8 cellular contexts compared by ENCODE assay signal in genomic region chr3:182793663-182794454, GRCh38. TPM values are rescaled to one million over a fixed set of nuclear protein-coding genes. Genes with fewer than 3 reads are reported as not detected.
A peak's percentile ranks its signal among the peaks of the same experiment; 100 is the strongest.
DNase-seq lines count a peak whose midpoint lies in the region; ATAC-seq and TF ChIP-seq lines count a peak whose summit lies in the region.

No MANE protein-coding gene starts in this region.

- H3K9me1 ChIP-seq in IMR-90 (ENCODE audit: insufficient read depth, low read length) = no peaks in the 10 kb centered on the region

- no peaks in the 10 kb centered on the region for H3K27me3 Mint-ChIP-seq in T-helper 1 cell treated with Interleukin-12 subunit alpha and Interleukin-12 subunit beta and Interleukin-4 antibody, amounts not matched to agents 30 μg/mL and 1 μg/mL, for 36 hours (ENCODE audit: low read depth)

- peak overlapping the region; percentile 58; the same call in 1 of the 2 replicates for H3K56ac ChIP-seq in IMR-90 (ENCODE audit: extremely low read depth, insufficient read depth, low read length)

- no peak overlapping the region for H2BK120ac ChIP-seq in IMR-90 (ENCODE audit: low read depth, low read length)

- CTCF ChIA-PET in IMR-90 (lab: Yijun Ruan, JAX) = interaction anchor here (1.0 to 1.2 kb wide), 3 partner anchors 14 to 83 kb away, joined by 3 read pairs; no protein-coding TSS in a partner anchor

- peak overlapping the region; percentile 40; the same call in 1 of the 2 replicates for H4K91ac ChIP-seq in IMR-90 (ENCODE audit: insufficient read depth, low read depth, low read length)

- H2AFZ ChIP-seq in IMR-90 (replicated peaks; ENCODE audit: low read length, poor library complexity) = peak overlapping the region; percentile 82

- DNase-seq in ELR (ENCODE audit: low read depth) (peak; percentile 67), IMR-90 (peak; percentile 37), astrocyte of the spinal cord (ENCODE audit: low read depth, low spot score) (peak; percentile 48), epidermal melanocyte (ENCODE audit: insufficient read length, low spot score) (no peak)

- H3K4me3 ChIP-seq in IMR-90 (ENCODE audit: insufficient read depth, low read depth, low read length) (peak overlapping the region; percentile 63), astrocyte of the spinal cord (ENCODE audit: low read depth, low read length) (peak overlapping the region; percentile 62), iPS-15b (ENCODE audit: low read depth, low read length) (peak overlapping the region; percentile 95), skeletal muscle tissue (ENCODE audit: low read length in 3 of 3) (peak overlapping the region; percentile 94 to 95 (median 94))

- peaks cover 30% of the 10 kb centered on the region for H3K4me1 Mint-ChIP-seq in T-helper 1 cell treated with Interleukin-12 subunit alpha and Interleukin-12 subunit beta and Interleukin-4 antibody, amounts not matched to agents 30 μg/mL and 1 μg/mL, for 36 hours (ENCODE audit: low read depth)

- TF ChIP-seq CTCF in IMR-90 (conservative IDR thresholded peaks at IDR 0.05; ENCODE audit: low read depth, low read length) (no peak), astrocyte of the spinal cord (IDR thresholded peaks at IDR 0.05; ENCODE audit: low read depth, low read length) (no peak)

- H3K4me3 Mint-ChIP-seq in T-helper 1 cell treated with Interleukin-12 subunit alpha and Interleukin-12 subunit beta and Interleukin-4 antibody, amounts not matched to agents 30 μg/mL and 1 μg/mL, for 36 hours = peak overlapping the region; percentile 91

- 0 out of 2 replicates have a peak overlapping the region, but pooled peaks have one; percentile 0 for H2AK5ac ChIP-seq in IMR-90 (ENCODE audit: low read depth, low read length)

- H3K18ac ChIP-seq in IMR-90 (ENCODE audit: low read depth, low read length) = peak overlapping the region; percentile 10

- H2BK20ac ChIP-seq in IMR-90 (ENCODE audit: low read depth, low read length) = no peak overlapping the region

- H3K27ac ChIP-seq in IMR-90 (ENCODE audit: insufficient read depth, low read length) = peak overlapping the region; percentile 71
- H3K27ac ChIP-seq in skeletal muscle tissue (ENCODE audit: low read depth, low read length) = peak overlapping the region; percentile 94

- H3K4me1 ChIP-seq in IMR-90 (ENCODE audit: control insufficient read depth, insufficient read depth, low read length) (no peaks in the 10 kb centered on the region), iPS-15b (ENCODE audit: control insufficient read depth, insufficient read depth, low read length) (no peaks in the 10 kb centered on the region), skeletal muscle tissue (ENCODE audit: control insufficient read depth in 3 of 3, insufficient read depth in 3 of 3, low read length in 3 of 3) (peaks cover 4 to 15% (median 13%) of the 10 kb centered on the region in 3 donors)

- intact Hi-C loops in IMR-90 (cut with micrococcal nuclease) = loop anchor here (2.0 to 5.0 kb wide), 2 partner anchors 43 to 79 kb away; no protein-coding TSS in a partner anchor

- H3K79me1 ChIP-seq in IMR-90 (ENCODE audit: low read depth in 1 of 2, low read length in 2 of 2) = peaks cover 8 to 16% of the 10 kb centered on the region in 2 experiments; a peak in 2 of 4 replicates

- no peak for TF ChIP-seq RAD21 in IMR-90 (IDR thresholded peaks at IDR 0.05; ENCODE audit: low read length)

- H3K9me3 ChIP-seq in IMR-90 (ENCODE audit: control insufficient read depth, insufficient read depth, low read length) (no peaks in the 10 kb centered on the region), iPS-15b (ENCODE audit: control insufficient read depth, insufficient read depth, low read length) (no peaks in the 10 kb centered on the region), skeletal muscle tissue (ENCODE audit: control insufficient read depth in 3 of 3, low read length in 3 of 3) (no peaks in the 10 kb centered on the region)

- H3K9me3 Mint-ChIP-seq in T-helper 1 cell treated with Interleukin-12 subunit alpha and Interleukin-12 subunit beta and Interleukin-4 antibody, amounts not matched to agents 30 μg/mL and 1 μg/mL, for 36 hours = no peaks in the 10 kb centered on the region

- H4K20me1 ChIP-seq in IMR-90 (ENCODE audit: insufficient read depth, low read length) = peaks cover 2% of the 10 kb centered on the region; the same call in 1 of the 2 replicates

- peak overlapping the region; percentile 91 for H3K4me2 ChIP-seq in IMR-90 (ENCODE audit: low read depth, low read length)

- H2AK9ac ChIP-seq in IMR-90 (replicated peaks; ENCODE audit: low read depth, low read length, poor library complexity) = peak overlapping the region; percentile 5

- peak overlapping the region; percentile 30 for H3K14ac ChIP-seq in IMR-90 (replicated peaks; ENCODE audit: low read depth, low read length)

- H3K23ac ChIP-seq in IMR-90 (ENCODE audit: low read depth, low read length) = peak overlapping the region; percentile 75

- H3K4ac ChIP-seq in IMR-90 (ENCODE audit: low read depth, low read length) = peak overlapping the region; percentile 29

- H4K8ac ChIP-seq in IMR-90 (ENCODE audit: low read depth in 2 of 2, low read length in 2 of 2) = peak overlapping the region in 1 of 2 experiments; percentile 29; a peak in 1 of 4 replicates

- peak; percentile 36; the same call in 1 of the 2 replicates for TF ChIP-seq POLR2A in IMR-90 (IDR thresholded peaks at IDR 0.05; ENCODE audit: low read depth, low read length)

- H3K27ac Mint-ChIP-seq in T-helper 1 cell treated with Interleukin-12 subunit alpha and Interleukin-12 subunit beta and Interleukin-4 antibody, amounts not matched to agents 30 μg/mL and 1 μg/mL, for 36 hours = peak overlapping the region; percentile 94

- POLR2A ChIA-PET in IMR-90 (lab: Charles Lee; ENCODE audit: unreplicated experiment) = no interaction called here

- ATAC-seq in GM21529 (IDR thresholded peaks at IDR 0.05; ENCODE audit: unreplicated experiment) = peak; percentile 33
- peak; percentile 68 for ATAC-seq in IMR-90 (ENCODE audit: low read depth)

- in situ Hi-C loops in IMR-90 (cut with MboI; ENCODE audit: low sequenced_read_pairs) (no loop called here), astrocyte of the spinal cord (cut with HindIII; ENCODE audit: low sequenced_read_pairs) (no loop called here)

- H4K5ac ChIP-seq in IMR-90 (ENCODE audit: low read depth, low read length) = peak overlapping the region; percentile 36; the same call in 1 of the 2 replicates

- H3K9ac ChIP-seq in IMR-90 (ENCODE audit: low read depth, low read length) (peak overlapping the region; percentile 82), iPS-15b (ENCODE audit: low read depth, low read length) (peak overlapping the region; percentile 67), skeletal muscle tissue (ENCODE audit: low read depth in 1 of 3, low read length in 3 of 3) (peak overlapping the region; percentile 88 to 94 (median 91))

- dilution Hi-C loops in IMR-90 (cut with HindIII; ENCODE audit: low sequenced_read_pairs, unreplicated experiment) = no loop called here

- BruUV-seq in IMR-90 (replicated peaks; lab: Mats Ljungman, UMichigan) = no TSS peak

- WGBS in IMR-90 (ENCODE audit: extremely low coverage in 2 of 2, insufficient read length in 1 of 2), 2 experiments = 1% methylated on average over 35 of the region's 86 CpGs; no CpG with 5 or more reads in 1 of the 2 experiments

- H2BK15ac ChIP-seq in IMR-90 (ENCODE audit: low read depth, low read length) = no peak overlapping the region

- peak overlapping the region; percentile 35 for H2BK5ac ChIP-seq in IMR-90 (ENCODE audit: low read depth, low read length, poor library complexity, severe bottlenecking)

- H3K27me3 ChIP-seq in IMR-90 (ENCODE audit: control insufficient read depth, insufficient read depth, low read length) (no peaks in the 10 kb centered on the region; the same call in 1 of the 2 replicates), iPS-15b (ENCODE audit: control insufficient read depth, insufficient read depth, low read length) (peaks cover 20% of the 10 kb centered on the region), skeletal muscle tissue (ENCODE audit: control insufficient read depth in 3 of 3, insufficient read depth in 3 of 3, low read length in 3 of 3) (peaks cover 0 to 2% (median 0%) of the 10 kb centered on the region in 3 donors)

- peaks cover 15% of the 10 kb centered on the region for H3K36me3 Mint-ChIP-seq in T-helper 1 cell treated with Interleukin-12 subunit alpha and Interleukin-12 subunit beta and Interleukin-4 antibody, amounts not matched to agents 30 μg/mL and 1 μg/mL, for 36 hours (ENCODE audit: low read depth)

- no peaks in the 10 kb centered on the region for H3K36me3 ChIP-seq in IMR-90 (ENCODE audit: control insufficient read depth, insufficient read depth, low read length)
- H3K36me3 ChIP-seq in iPS-15b (ENCODE audit: control insufficient read depth, insufficient read depth, low read length) = no peaks in the 10 kb centered on the region
- no peaks in the 10 kb centered on the region for H3K36me3 ChIP-seq in skeletal muscle tissue (ENCODE audit: control insufficient read depth in 3 of 3, insufficient read depth in 3 of 3, low read length in 3 of 3)

TF ChIP-seq in IMR-90, 13 proteins besides CTCF, POLR2A, EP300 and RAD21:
- no peak for TF ChIP-seq CHD1 (IDR thresholded peaks at IDR 0.05; ENCODE audit: low read depth, low read length)
- peak; percentile 34; the same call in 1 of the 2 replicates for TF ChIP-seq MAZ (IDR thresholded peaks at IDR 0.05; ENCODE audit: borderline replicate concordance, low read depth, low read length)
TF ChIP-seq in IMR-90: peak in this region for 1.

RNA-seq across cellular contexts. Expression of gene ATP11B, which starts 0.6 kb away (rescaled TPM):
- 39.6 and 66.4 TPM in 2 replicates for total RNA-seq in IMR-90 (2012; rRNA removed)
- 7.8 and 10.0 TPM in 2 replicates for polyA plus RNA-seq in IMR-90 (2012; rRNA removed)
- polyA plus RNA-seq in IMR-90 (2012; cell fraction: cytosol; rRNA removed) = 2.0 and 2.1 TPM in 2 replicates
- polyA plus RNA-seq in IMR-90 (2012; cell fraction: nucleus; rRNA removed; ENCODE audit: low replicate concordance) = 3.5 and 15.0 TPM in 2 replicates
- 59.0 TPM for total RNA-seq in skeletal muscle tissue
